In genomic region chr21:31929548-31929947, GRCh38 we compare ENCODE assay signal across 21 cellular contexts. TPM values are rescaled to one million over a fixed set of nuclear protein-coding genes. Genes with fewer than 3 reads are reported as not detected.
"Had no signal": no experiment of that assay in that cellular context is flagged by ENCODE, and none has a peak within 500 bp of the region (broad histone marks: within the 10 kb centered on the region; RNA-seq: fewer than 3 reads in every experiment).

No MANE protein-coding gene starts in this region.

- H3K4me1 ChIP-seq: pancreas, testis had no signal

- H3K27me3 Mint-ChIP-seq: stimulated activated naive CD8-positive, alpha-beta T cell treated with anti-CD3 and anti-CD28 coated beads, Interleukin-15, Interleukin-2, amounts not matched to agents 100 ng/mL and 50 ng/mL, for 24 hours had no signal

- H3K36me3 Mint-ChIP-seq: activated CD4-positive, alpha-beta memory T cell treated with anti-CD3 and anti-CD28 coated beads for 36 hours; activated naive CD4-positive, alpha-beta T cell treated with anti-CD3 and anti-CD28 coated beads, Interleukin-2, amount 50 U/mL, for 72 hours; natural killer cell had no signal

- DNase-seq: activated CD4-positive, alpha-beta memory T cell treated with anti-CD3 and anti-CD28 coated beads for 36 hours; activated CD4-positive, alpha-beta T cell treated with anti-CD3 and anti-CD28 coated beads for 1 hour; activated effector memory CD4-positive, alpha-beta T cell treated with anti-CD3 and anti-CD28 coated beads, Interleukin-2, amount 50 U/mL, for 16 hours; activated T-cell treated with anti-CD3 and anti-CD28 coated beads, Interleukin-2, amount 50 U/mL, for 4 hours; amygdala; brain microvascular endothelial cell; foreskin fibroblast; glutamatergic neuron; immature natural killer cell; left colon; natural killer cell; pancreas; stimulated activated CD4-positive, alpha-beta T cell treated with anti-CD3 and anti-CD28 coated beads, Interleukin-15, amount 100 ng/mL, for 24 hours; stimulated activated CD4-positive, alpha-beta T cell treated with anti-CD3 and anti-CD28 coated beads, Interleukin-4, amount 100 ng/mL, for 24 hours; T-helper 9 cell; testis had no signal

- H3K4me3 Mint-ChIP-seq: activated CD4-positive, alpha-beta memory T cell treated with anti-CD3 and anti-CD28 coated beads for 36 hours; activated T-cell treated with anti-CD3 and anti-CD28 coated beads, Interleukin-2, amount 50 U/mL, for 4 hours; immature natural killer cell; natural killer cell; stimulated activated naive CD8-positive, alpha-beta T cell treated with anti-CD3 and anti-CD28 coated beads, Interleukin-15, Interleukin-2, amounts not matched to agents 100 ng/mL and 50 ng/mL, for 24 hours had no signal

- H3K27me3 ChIP-seq: brain microvascular endothelial cell, pancreas, testis had no signal

- H3K9me3 ChIP-seq: pancreas, testis had no signal

- H3K36me3 ChIP-seq: brain microvascular endothelial cell, esophagus muscularis mucosa, pancreas had no signal

- H3K4me1 Mint-ChIP-seq: immature natural killer cell, natural killer cell had no signal

- H3K27ac ChIP-seq: brain microvascular endothelial cell, esophagus muscularis mucosa, pancreas, testis had no signal

- FAIRE-seq: endometrium, pancreas, urothelium cell line had no signal

- H3K4me3 ChIP-seq: esophagus muscularis mucosa, pancreas, testis had no signal

- H3K27ac Mint-ChIP-seq: activated CD4-positive, alpha-beta memory T cell treated with anti-CD3 and anti-CD28 coated beads for 36 hours; activated naive CD4-positive, alpha-beta T cell treated with anti-CD3 and anti-CD28 coated beads, Interleukin-2, amount 50 U/mL, for 72 hours; immature natural killer cell; natural killer cell; stimulated activated naive CD8-positive, alpha-beta T cell treated with anti-CD3 and anti-CD28 coated beads, Interleukin-15, Interleukin-2, amounts not matched to agents 100 ng/mL and 50 ng/mL, for 24 hours had no signal

- ATAC-seq: activated naive CD4-positive, alpha-beta T cell treated with anti-CD3 and anti-CD28 coated beads, Interleukin-2, amount 50 U/mL, for 72 hours; activated T-cell treated with anti-CD3 and anti-CD28 coated beads, Interleukin-2, amount 50 U/mL, for 4 hours; left colon; natural killer cell had no signal

RNA-seq across cellular contexts. Expression of gene HUNK, which starts 56.7 kb away (rescaled TPM):
- total RNA-seq: natural killer cell had no signal
- polyA plus RNA-seq: immature natural killer cell had no signal
